Comparison of ENCODE assay signal across 23 cellular contexts in genomic region chr2:145887915-145888314, GRCh38.
DNase-seq lines count a peak whose midpoint lies in the region; ATAC-seq lines count a peak whose summit lies in the region.
"Had no signal": no experiment of that assay in that cellular context is flagged by ENCODE, and none has a peak within 500 bp of the region (broad histone marks: within the 10 kb centered on the region; RNA-seq: fewer than 3 reads in every experiment).

No MANE protein-coding gene starts in this region.

- peak overlapping the region; percentile 5 for H2AFZ ChIP-seq in neuronal stem cell (ENCODE audit: low read length)

- H2BK5ac ChIP-seq in neuronal stem cell (ENCODE audit: low read length) = no peak overlapping the region

- no peak overlapping the region for H2AK5ac ChIP-seq in neuronal stem cell (ENCODE audit: low read depth, low read length)

- no peaks in the 10 kb centered on the region for H3K79me1 ChIP-seq in neuronal stem cell (ENCODE audit: low read depth, low read length)

- H3K4me3 ChIP-seq in neuronal stem cell (ENCODE audit: low read length in 2 of 2) = no peak overlapping the region
- H3K4me3 ChIP-seq: BLaER1, GM12878 had no signal

- H4K8ac ChIP-seq in neuronal stem cell (ENCODE audit: low read depth, low read length) = no peak overlapping the region

- H3K9ac ChIP-seq in neuronal stem cell (ENCODE audit: low read depth, low read length, poor library complexity) = no peak overlapping the region
- H3K9ac ChIP-seq: BLaER1 had no signal

- H3K27me3 ChIP-seq in neuronal stem cell (ENCODE audit: control insufficient read depth in 3 of 3, insufficient read depth in 3 of 3, low read depth in 1 of 3, low read length in 3 of 3) = no peaks in the 10 kb centered on the region
- H3K27me3 ChIP-seq: BE2C, BLaER1 had no signal

- no peak for ATAC-seq in GM19463 (IDR thresholded peaks at IDR 0.05; ENCODE audit: unreplicated experiment)
- ATAC-seq: GM12878 had no signal

- H3K14ac ChIP-seq in neuronal stem cell (ENCODE audit: low read length) = no peak overlapping the region

- DNase-seq in LHCN-M2 (ENCODE audit: low read depth) = peak; percentile 26
- peak; percentile 8 for DNase-seq in myocyte (ENCODE audit: low read depth)
- no peak for DNase-seq in neuronal stem cell (ENCODE audit: low spot score)
- no peak for DNase-seq in activated gamma-delta T cell treated with Interleukin-2 at 50 U/mL for 16 hours
- no peak for DNase-seq in activated CD4-positive, alpha-beta T cell treated with anti-CD3 and anti-CD28 coated beads, Interleukin-2, amount 50 U/mL, for 48 hours
- DNase-seq: ACHN; BE2C; C1 segment of cervical spinal cord; CD4-positive, alpha-beta memory T cell; CD4-positive, CD25-positive, alpha-beta regulatory T cell; CD8-positive, alpha-beta memory T cell; COR-L47; DMS 273 treated with DMSO at 0.1 percent for 48 hours; DMS153; DMS53; DMS79; DND-41; EL; GDM1 had no signal

- no peak overlapping the region for H2BK120ac ChIP-seq in neuronal stem cell (ENCODE audit: low read depth, low read length)

- H3K4me2 ChIP-seq in neuronal stem cell (ENCODE audit: insufficient read depth, low read length, poor library complexity, severe bottlenecking) = no peak overlapping the region
- H3K4me2 ChIP-seq: BLaER1 had no signal

- H3K4me1 ChIP-seq in neuronal stem cell (ENCODE audit: control insufficient read depth in 2 of 2, insufficient read depth in 1 of 2, low read depth in 1 of 2, low read length in 2 of 2) = no peaks in the 10 kb centered on the region
- H3K4me1 ChIP-seq: BE2C, BLaER1 had no signal

- no peak overlapping the region for H2BK15ac ChIP-seq in neuronal stem cell (ENCODE audit: low read length)

- H3K27ac ChIP-seq in neuronal stem cell (replicated peaks; ENCODE audit: low read length) = no peak overlapping the region
- H3K27ac ChIP-seq: 22Rv1, BLaER1 had no signal

- H3K23ac ChIP-seq in neuronal stem cell (ENCODE audit: low read depth, low read length, poor library complexity) = no peak overlapping the region

- H4K91ac ChIP-seq in neuronal stem cell (ENCODE audit: low read depth, low read length, poor library complexity) = no peak overlapping the region

- H3K36me3 ChIP-seq in neuronal stem cell (replicated peaks in 1 of 2; ENCODE audit: control insufficient read depth in 2 of 2, insufficient read depth in 2 of 2, low read length in 2 of 2) = no peaks in the 10 kb centered on the region
- H3K36me3 ChIP-seq: BE2C, BLaER1 had no signal

- H2BK12ac ChIP-seq in neuronal stem cell (ENCODE audit: low read length) = no peak overlapping the region

- no peak overlapping the region for H3K18ac ChIP-seq in neuronal stem cell (ENCODE audit: low read length)

- H3K4ac ChIP-seq in neuronal stem cell (ENCODE audit: low read length) = no peak overlapping the region

- WGBS in neuronal stem cell (ENCODE audit: extremely low coverage in 2 of 2, insufficient read length in 2 of 2, insufficient replicate concordance in 1 of 2), 2 donors = no CpG with 5 or more reads among the region's 1 CpG

- no peaks in the 10 kb centered on the region for H3K9me3 ChIP-seq in neuronal stem cell (replicated peaks in 1 of 2; ENCODE audit: control insufficient read depth in 2 of 2, insufficient read depth in 1 of 2, low read depth in 1 of 2, low read length in 2 of 2)
- H3K9me3 ChIP-seq: BE2C, BLaER1 had no signal

Comparison
In these comparisons a context has a peak if more than half of its experiments do, and no peak if none do; other contexts are left out.
1. DNase-seq: peak in LHCN-M2 (single experiment) and myocyte (single experiment); none in neuronal stem cell (single experiment), activated gamma-delta T cell treated with Interleukin-2 at 50 U/mL for 16 hours (single experiment) and activated CD4-positive, alpha-beta T cell treated with anti-CD3 and anti-CD28 coated beads, Interleukin-2, amount 50 U/mL, for 48 hours (0 of 2).